ENCODE assay signal across 32 cellular contexts in genomic region chr1:156929596-156930238, GRCh38. TPM values are rescaled to one million over a fixed set of nuclear protein-coding genes. Genes with fewer than 3 reads are reported as not detected.
"Had no signal": no experiment of that assay in that cellular context is flagged by ENCODE, and none has a peak within 500 bp of the region (broad histone marks: within the 10 kb centered on the region; RNA-seq: fewer than 3 reads in every experiment).

No MANE protein-coding gene starts in this region.

- H3K4me1 ChIP-seq: colonic mucosa had no signal

- FAIRE-seq: keratinocyte had no signal

- H3K36me3 Mint-ChIP-seq: natural killer cell treated with Interleukin-12 subunit alpha and Interleukin-12 subunit beta and Interleukin-15 and Interleukin-18, amount 100 ng/mL, for 72 hours; stimulated activated effector memory CD8-positive, alpha-beta T cell treated with anti-CD3 and anti-CD28 coated beads, Interleukin-12 subunit alpha, Interleukin-12 subunit beta, amount 100 ng/mL, for 72 hours had no signal

- H3K9me3 Mint-ChIP-seq: dendritic cell treated with granulocyte-macrophage colony-stimulating factor and Interleukin-4, amounts not matched to agents 40 ng/mL and 50 ng/mL, for 4 days; endodermal cell; mesothelial cell of epicardium; natural killer cell treated with Interleukin-12 subunit alpha and Interleukin-12 subunit beta and Interleukin-15 and Interleukin-18, amount 100 ng/mL, for 72 hours; stimulated activated effector memory CD8-positive, alpha-beta T cell treated with anti-CD3 and anti-CD28 coated beads, Interleukin-12 subunit alpha, Interleukin-12 subunit beta, amount 100 ng/mL, for 72 hours had no signal

- H3K36me3 ChIP-seq: colonic mucosa, gastrocnemius medialis, neural progenitor cell, ovary, right lobe of liver, thyroid gland, vagina had no signal

- H3K4me3 ChIP-seq: colonic mucosa, gastrocnemius medialis, mucosa of descending colon, neural progenitor cell, ovary, right lobe of liver, smooth muscle cell, stomach, thyroid gland, vagina had no signal

- H3K27ac ChIP-seq: colonic mucosa, epithelial cell of prostate, gastrocnemius medialis, neural progenitor cell, ovary, right lobe of liver, stomach, thyroid gland, vagina had no signal

- H3K9me3 ChIP-seq: colonic mucosa, gastrocnemius medialis, mucosa of descending colon, ovary, right lobe of liver, stomach, thyroid gland, vagina had no signal

- H3K27ac Mint-ChIP-seq: dendritic cell treated with granulocyte-macrophage colony-stimulating factor and Interleukin-4, amounts not matched to agents 40 ng/mL and 50 ng/mL, for 4 days; endodermal cell; mesothelial cell of epicardium; natural killer cell treated with Interleukin-12 subunit alpha and Interleukin-12 subunit beta and Interleukin-15 and Interleukin-18, amount 100 ng/mL, for 72 hours; neural progenitor cell; stimulated activated effector memory CD8-positive, alpha-beta T cell treated with anti-CD3 and anti-CD28 coated beads, Interleukin-12 subunit alpha, Interleukin-12 subunit beta, amount 100 ng/mL, for 72 hours had no signal

- ATAC-seq: esophagus mucosa; gastrocnemius medialis; left lobe of liver; mucosa of descending colon; natural killer cell treated with Interleukin-12 subunit alpha and Interleukin-12 subunit beta and Interleukin-15 and Interleukin-18, amount 100 ng/mL, for 72 hours; right lobe of liver; stimulated activated effector memory CD8-positive, alpha-beta T cell treated with anti-CD3 and anti-CD28 coated beads, Interleukin-12 subunit alpha, Interleukin-12 subunit beta, amount 100 ng/mL, for 72 hours had no signal

- H3K4me3 Mint-ChIP-seq: dendritic cell treated with granulocyte-macrophage colony-stimulating factor and Interleukin-4, amounts not matched to agents 40 ng/mL and 50 ng/mL, for 4 days; endodermal cell; mesothelial cell of epicardium; natural killer cell treated with Interleukin-12 subunit alpha and Interleukin-12 subunit beta and Interleukin-15 and Interleukin-18, amount 100 ng/mL, for 72 hours; neural progenitor cell; stimulated activated effector memory CD8-positive, alpha-beta T cell treated with anti-CD3 and anti-CD28 coated beads, Interleukin-12 subunit alpha, Interleukin-12 subunit beta, amount 100 ng/mL, for 72 hours had no signal

- DNase-seq: colonic mucosa; effector CD8-positive, alpha-beta T cell; foreskin fibroblast; gastrocnemius medialis; head of caudate nucleus; mesenchymal stem cell; naive B cell; nucleus accumbens; retina; stimulated activated CD4-positive, alpha-beta T cell treated with anti-CD3 and anti-CD28 coated beads, Interleukin-2, amount 100 ng/mL, for 24 hours; stimulated activated CD4-positive, alpha-beta T cell treated with anti-CD3 and anti-CD28 coated beads, Interleukin-4, amount 100 ng/mL, for 24 hours; stimulated activated naive CD4-positive, alpha-beta T cell treated with Interleukin-2 at 50 U/mL for 16 hours; stomach; thyroid gland; trophoblast cell had no signal

- H3K9ac ChIP-seq: neural progenitor cell had no signal

RNA-seq across cellular contexts. Expression of gene LRRC71, which starts 9.3 kb away (rescaled TPM):
- total RNA-seq: colonic mucosa; endodermal cell; esophagus mucosa; gastrocnemius medialis; left lobe of liver; liver; mucosa of descending colon; natural killer cell treated with Interleukin-12 subunit alpha and Interleukin-12 subunit beta and Interleukin-15 and Interleukin-18, amount 100 ng/mL, for 72 hours; smooth muscle cell; thyroid gland; ureter; vagina had no signal
- polyA plus RNA-seq: keratinocyte, smooth muscle cell had no signal
